Comparison of ENCODE assay signal across 10 cellular contexts in genomic region chr7:55348502-55348901, GRCh38. TPM values are rescaled to one million over a fixed set of nuclear protein-coding genes. Genes with fewer than 3 reads are reported as not detected.
A peak's percentile ranks its signal among the peaks of the same experiment; 100 is the strongest.
DNase-seq lines count a peak whose midpoint lies in the region; ATAC-seq and TF ChIP-seq lines count a peak whose summit lies in the region.
"Had no signal": no experiment of that assay in that cellular context is flagged by ENCODE, and none has a peak within 500 bp of the region (broad histone marks: within the 10 kb centered on the region; RNA-seq: fewer than 3 reads in every experiment).

No MANE protein-coding gene starts in this region.

- TF ChIP-seq CTCF in foreskin keratinocyte (conservative IDR thresholded peaks at IDR 0.05) = no peak
- TF ChIP-seq CTCF in CD14-positive monocyte (IDR thresholded peaks at IDR 0.05) = no peak

- no peaks in the 10 kb centered on the region for H3K4me1 Mint-ChIP-seq in CD14-positive monocyte

- no peak overlapping the region for H3K4me3 Mint-ChIP-seq in CD14-positive monocyte

- H3K4me1 ChIP-seq in adipocyte (ENCODE audit: control insufficient read depth, insufficient read depth, low read length) (peaks cover 12% of the 10 kb centered on the region), foreskin keratinocyte (peaks cover 8% of the 10 kb centered on the region), aorta (ENCODE audit: control insufficient read depth in 1 of 2, insufficient read depth in 2 of 2, low read length in 2 of 2) (no peaks in the 10 kb centered on the region)

- H3K36me3 ChIP-seq in adipocyte (ENCODE audit: control insufficient read depth, insufficient read depth, low read length, severe bottlenecking) (no peaks in the 10 kb centered on the region), aorta (ENCODE audit: control insufficient read depth in 1 of 2, insufficient read depth in 2 of 2, low read length in 1 of 2) (no peaks in the 10 kb centered on the region)

- H3K27me3 ChIP-seq in adipocyte (replicated peaks; ENCODE audit: control insufficient read depth, insufficient read depth, low read length) (peaks cover 4% of the 10 kb centered on the region), foreskin keratinocyte (peaks cover 12% of the 10 kb centered on the region), aorta (ENCODE audit: control insufficient read depth in 1 of 2, insufficient read depth in 2 of 2, low read length in 1 of 2) (no peaks in the 10 kb centered on the region)

- H3K27me3 Mint-ChIP-seq in CD14-positive monocyte (ENCODE audit: low read depth in 3 of 3) = peaks cover 9 to 14% (median 13%) of the 10 kb centered on the region in 3 donors

- H3K27ac ChIP-seq in foreskin keratinocyte (no peak overlapping the region), aorta (ENCODE audit: low read depth in 1 of 2, low read length in 2 of 2) (no peak overlapping the region)

- DNase-seq in Ammon's horn (ENCODE audit: low spot score) (peak; percentile 24), HS-5 (ENCODE audit: low read depth) (peak; percentile 42), adipocyte (ENCODE audit: low read depth) (peak; percentile 63), foreskin keratinocyte (peak in 1 of 2 donors; percentile 47), NCI-H2227 treated with DMSO at 0.1 percent for 48 hours (lab: John Stamatoyannopoulos, UW) (no peak), CD14-positive monocyte (ENCODE audit: low spot score) (no peak), aorta (no peak)
- DNase-seq: activated CD8-positive, alpha-beta memory T cell treated with anti-CD3 and anti-CD28 coated beads, Interleukin-2, amount 50 U/mL, for 48 hours; T1000 had no signal

- H3K9me3 Mint-ChIP-seq in CD14-positive monocyte = peaks cover 11 to 37% (median 21%) of the 10 kb centered on the region in 7 donors

- H3K4me3 ChIP-seq in adipocyte (ENCODE audit: low read length) (no peak overlapping the region), aorta (ENCODE audit: low read length in 2 of 2) (no peak overlapping the region)

- no peak overlapping the region for H3K27ac Mint-ChIP-seq in CD14-positive monocyte

- WGBS in aorta, 2 donors = 54 to 67% methylated on average over 4 of the region's 4 CpGs

- ATAC-seq in foreskin keratinocyte (peak; percentile 82), HG03139 (IDR thresholded peaks at IDR 0.05; ENCODE audit: unreplicated experiment) (no peak), aorta (ENCODE audit: low FRiP score) (no peak)

- no peaks in the 10 kb centered on the region for H3K36me3 Mint-ChIP-seq in CD14-positive monocyte

- H3K9me3 ChIP-seq in adipocyte (ENCODE audit: control insufficient read depth, low read length) (no peaks in the 10 kb centered on the region), aorta (ENCODE audit: control insufficient read depth, low read length) (no peaks in the 10 kb centered on the region)

- intact Hi-C loops in CD14-positive monocyte (cut with micrococcal nuclease) = no loop called here
- intact Hi-C loops in aorta (cut with DNase I) = no loop called here

- H3K9ac ChIP-seq in adipocyte (ENCODE audit: low read length) = no peak overlapping the region

RNA-seq across cellular contexts. Expression of gene LANCL2, which starts 16.6 kb away (rescaled TPM):
- total RNA-seq in foreskin keratinocyte = 8.8 and 9.4 TPM in 2 replicates
- polyA plus RNA-seq in foreskin keratinocyte = 7.0 and 7.8 TPM in 2 replicates
- 10 to 100 TPM in 1 of 2 donors, 1 to 10 TPM in 1; 8.3 to 11.8 TPM for polyA plus RNA-seq in CD14-positive monocyte
- total RNA-seq in aorta = 1 to 10 TPM; 7.0 to 8.8 TPM
- polyA plus RNA-seq in aorta = 1 to 10 TPM; 4.6 to 7.3 TPM

Comparison
In these comparisons a context has a peak if more than half of its experiments do, and no peak if none do; other contexts are left out.
1. DNase-seq: peak in Ammon's horn (single experiment), HS-5 (single experiment) and adipocyte (single experiment); none in NCI-H2227 treated with DMSO at 0.1 percent for 48 hours (single experiment), CD14-positive monocyte (single experiment) and aorta (0 of 2).